Comparison of ENCODE assay signal across 8 cellular contexts in genomic region chr10:49679480-49679893, GRCh38. TPM values are rescaled to one million over a fixed set of nuclear protein-coding genes. Genes with fewer than 3 reads are reported as not detected.
DNase-seq lines count a peak whose midpoint lies in the region; ATAC-seq and TF ChIP-seq lines count a peak whose summit lies in the region.

A gene with protein sequence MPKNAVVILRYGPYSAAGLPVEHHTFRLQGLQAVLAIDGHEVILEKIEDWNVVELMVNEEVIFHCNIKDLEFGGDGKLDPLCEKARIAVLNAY (plus strand): TSS chr10:49679651. CDS start chr10:49679698, 47 bp downstream.

- DNase-seq in activated naive CD4-positive, alpha-beta T cell treated with anti-CD3 and anti-CD28 coated beads for 36 hours: peak; percentile 38
- DNase-seq in activated naive CD4-positive, alpha-beta T cell treated with anti-CD3 and anti-CD28 coated beads, Interleukin-2, amount 50 U/mL, for 16 hours: no peak
- DNase-seq in fibroblast of villous mesenchyme (ENCODE audit: low read depth) (peak; percentile 59), occipital lobe (lab: John Stamatoyannopoulos, UW) (peak; percentile 36), PC-9 (no peak), amniotic stem cell (lab: John Stamatoyannopoulos, UW) (no peak)

- BruUV-seq in PC-9 (replicated peaks; lab: Mats Ljungman, UMichigan): no TSS peak

- no peaks in the 10 kb centered on the region for H3F3A ChIP-seq in PC-9 (ENCODE audit: insufficient read depth, low read depth)

- CTCF ChIA-PET in activated naive CD4-positive, alpha-beta T cell treated with anti-CD3 and anti-CD28 coated beads for 36 hours (lab: Charles Lee): no interaction called here
- CTCF ChIA-PET in PC-9 (lab: Charles Lee): no interaction called here

- peak; percentile 100 for ATAC-seq in SK-N-SH treated with all-trans-retinoic acid at 6 μM for 48 hours
- ATAC-seq in GM19324 (IDR thresholded peaks at IDR 0.05; ENCODE audit: low FRiP score, unreplicated experiment): no peak

- H3K4me2 ChIP-seq in PC-9: no peak within 1 kb of the TSS

- no peak for TF ChIP-seq CTCF in fibroblast of villous mesenchyme (IDR thresholded peaks at IDR 0.05; ENCODE audit: insufficient read depth, low read depth, low read length)
- TF ChIP-seq CTCF in PC-9 (conservative IDR thresholded peaks at IDR 0.05): no peak

- no peaks in the 10 kb centered on the region for H3K36me3 ChIP-seq in PC-9 (ENCODE audit: low read depth)

- H3K9me2 ChIP-seq in PC-9 (ENCODE audit: insufficient read depth): no peaks in the 10 kb centered on the region

- H3K27ac ChIP-seq in PC-9: no peak within 1 kb of the TSS

- H3K27me3 Mint-ChIP-seq in activated naive CD4-positive, alpha-beta T cell treated with anti-CD3 and anti-CD28 coated beads for 36 hours (ENCODE audit: low read depth): peaks cover 33% of the 10 kb centered on the region

- POLR2A ChIA-PET in PC-9 (lab: Charles Lee; ENCODE audit: unreplicated experiment): no interaction called here

- H3K36me3 Mint-ChIP-seq in activated naive CD4-positive, alpha-beta T cell treated with anti-CD3 and anti-CD28 coated beads for 36 hours (ENCODE audit: low read depth): no peaks in the 10 kb centered on the region

- no peaks in the 10 kb centered on the region for H4K20me1 ChIP-seq in PC-9 (ENCODE audit: insufficient read depth)

- intact Hi-C loops in activated naive CD4-positive, alpha-beta T cell treated with anti-CD3 and anti-CD28 coated beads for 36 hours (cut with micrococcal nuclease): no loop called here
- intact Hi-C loops in PC-9 (cut with micrococcal nuclease; ENCODE audit: unreplicated experiment): no loop called here

- H3K4me1 ChIP-seq in PC-9 (replicated peaks; ENCODE audit: insufficient read depth): no peaks in the 10 kb centered on the region

- no peak within 1 kb of the TSS for H2AFZ ChIP-seq in PC-9

- H3K4me1 Mint-ChIP-seq in activated naive CD4-positive, alpha-beta T cell treated with anti-CD3 and anti-CD28 coated beads for 36 hours (ENCODE audit: low read depth): no peaks in the 10 kb centered on the region

- no peak within 1 kb of the TSS for H3K27ac Mint-ChIP-seq in activated naive CD4-positive, alpha-beta T cell treated with anti-CD3 and anti-CD28 coated beads for 36 hours

- no peaks in the 10 kb centered on the region for H3K79me2 ChIP-seq in PC-9 (ENCODE audit: low read depth)

- H3K9me3 Mint-ChIP-seq in activated naive CD4-positive, alpha-beta T cell treated with anti-CD3 and anti-CD28 coated beads for 36 hours: peaks cover 11% of the 10 kb centered on the region

- H3K4me3 Mint-ChIP-seq in activated naive CD4-positive, alpha-beta T cell treated with anti-CD3 and anti-CD28 coated beads for 36 hours: no peak within 1 kb of the TSS

- no peaks in the 10 kb centered on the region for H3K9me3 ChIP-seq in PC-9 (ENCODE audit: insufficient read depth, low read depth)

- H3K27me3 ChIP-seq in PC-9 (ENCODE audit: insufficient read depth, low read depth): peaks cover 49% of the 10 kb centered on the region

- H3K4me3 ChIP-seq in fibroblast of villous mesenchyme (ENCODE audit: low read depth, low read length) (peak within 1 kb of the TSS; percentile 43), PC-9 (no peak within 1 kb of the TSS)

TF ChIP-seq in SK-N-SH treated with all-trans-retinoic acid at 6 μM for 48 hours, 23 proteins besides CTCF, POLR2A, EP300 and RAD21:
- no peak for TF ChIP-seq TOX (CRISPR knock-in tag; IDR thresholded peaks at IDR 0.05; ENCODE audit: borderline replicate concordance)
- no peak for TF ChIP-seq TCF4 (CRISPR knock-in tag; IDR thresholded peaks at IDR 0.05; ENCODE audit: borderline replicate concordance)
- TF ChIP-seq ZNF8 (CRISPR knock-in tag; IDR thresholded peaks at IDR 0.05): no peak
- TF ChIP-seq ZFP30 (CRISPR knock-in tag; IDR thresholded peaks at IDR 0.05): no peak
- no peak for TF ChIP-seq ISL1 (CRISPR knock-in tag; IDR thresholded peaks at IDR 0.05)
- no peak for TF ChIP-seq ZFP3 (CRISPR knock-in tag; IDR thresholded peaks at IDR 0.05)
- no peak for TF ChIP-seq CSRNP3 (CRISPR knock-in tag; IDR thresholded peaks at IDR 0.05)

RNA-seq across cellular contexts. Expression of the gene that starts here (rescaled TPM):
- total RNA-seq in activated naive CD4-positive, alpha-beta T cell treated with anti-CD3 and anti-CD28 coated beads for 36 hours: not detected
- not detected in 2 replicates for total RNA-seq in fibroblast of villous mesenchyme
- not detected for total RNA-seq in occipital lobe
- total RNA-seq in PC-9 (2021): not detected in 2 replicates

Comparison
In these comparisons a context has a peak if more than half of its experiments do, and no peak if none do; other contexts are left out.
1. Peak in DNase-seq in activated naive CD4-positive, alpha-beta T cell treated with anti-CD3 and anti-CD28 coated beads for 36 hours; RNA of the gene not detected or under 1 TPM.
2. Peak in DNase-seq and H3K4me3 ChIP-seq in fibroblast of villous mesenchyme; RNA of the gene not detected or under 1 TPM.
3. Peak in DNase-seq in occipital lobe; RNA of the gene not detected or under 1 TPM.